In genomic region chr2:131590896-131591295, GRCh38 we compare ENCODE assay signal across 14 cellular contexts.
DNase-seq lines count a peak whose midpoint lies in the region; ATAC-seq and TF ChIP-seq lines count a peak whose summit lies in the region.
"Had no signal": no experiment of that assay in that cellular context is flagged by ENCODE, and none has a peak within 500 bp of the region (broad histone marks: within the 10 kb centered on the region; RNA-seq: fewer than 3 reads in every experiment).

No MANE protein-coding gene starts in this region.

- H3K4me2 ChIP-seq in H9 (ENCODE audit: insufficient read depth, insufficient read length, low read length) (no peak overlapping the region), neural progenitor cell (no peak overlapping the region)
- H3K4me2 ChIP-seq: GM23338 had no signal

- H2BK5ac ChIP-seq in H9 (ENCODE audit: insufficient read length, low read length) = no peak overlapping the region

- no peaks in the 10 kb centered on the region for H3K79me1 ChIP-seq in H9 (ENCODE audit: insufficient read depth, low read depth, low read length, poor library complexity, severe bottlenecking)

- H3K23ac ChIP-seq in H9 (ENCODE audit: insufficient read length, low read depth, low read length) = no peak overlapping the region

- H3K36me3 Mint-ChIP-seq in H9 (ENCODE audit: insufficient read depth in 1 of 3, low read depth in 3 of 3) = no peaks in the 10 kb centered on the region
- no peaks in the 10 kb centered on the region for H3K36me3 Mint-ChIP-seq in neural progenitor cell
- H3K36me3 Mint-ChIP-seq: CD8-positive, alpha-beta T cell had no signal

- H3K4me1 ChIP-seq in H9 (ENCODE audit: insufficient read depth, low read length) (no peaks in the 10 kb centered on the region), neural progenitor cell (no peaks in the 10 kb centered on the region)
- H3K4me1 ChIP-seq: Caco-2 had no signal

- H3K27me3 Mint-ChIP-seq in H9 (ENCODE audit: low read depth) (peaks cover 4% of the 10 kb centered on the region), neural progenitor cell (ENCODE audit: insufficient read depth, low read depth) (no peaks in the 10 kb centered on the region)

- H3K79me2 ChIP-seq in H9 (ENCODE audit: insufficient read depth, low read length) = no peaks in the 10 kb centered on the region
- H3K79me2 ChIP-seq in neural progenitor cell (ENCODE audit: low read depth) = no peaks in the 10 kb centered on the region

- DNase-seq in H9 (no peak), SK-N-DZ (ENCODE audit: low spot score) (peak; percentile 39), neural progenitor cell (ENCODE audit: low spot score) (peak; percentile 7), glomerular visceral epithelial cell (ENCODE audit: extremely low spot score) (no peak), GM03348 (ENCODE audit: low spot score) (no peak)
- DNase-seq: C1 segment of cervical spinal cord; Caco-2; CD8-positive, alpha-beta T cell; DMS153; DND-41; GF-D8; HCEC 1CT had no signal

- H3K4ac ChIP-seq in H9 (ENCODE audit: low read depth, low read length) = no peak overlapping the region

- H2BK120ac ChIP-seq in H9 (ENCODE audit: low read depth, low read length, poor library complexity, severe bottlenecking) = no peak overlapping the region

- no peak overlapping the region for H3K27ac Mint-ChIP-seq in H9
- H3K27ac Mint-ChIP-seq in neural progenitor cell = no peak overlapping the region
- H3K27ac Mint-ChIP-seq: CD8-positive, alpha-beta T cell; GM23338 had no signal

- H2BK15ac ChIP-seq in H9 (ENCODE audit: low read depth, low read length) = no peak overlapping the region

- peak overlapping the region; percentile 49; the same call in 1 of the 2 replicates for H3K14ac ChIP-seq in H9 (ENCODE audit: insufficient read depth, low read length)

- no peaks in the 10 kb centered on the region for H3K27me3 ChIP-seq in H9 (ENCODE audit: insufficient read depth, low read length)
- H3K27me3 ChIP-seq in neural progenitor cell = no peaks in the 10 kb centered on the region

- ATAC-seq in GM21360 (IDR thresholded peaks at IDR 0.05; ENCODE audit: unreplicated experiment) = no peak
- ATAC-seq: CD8-positive, alpha-beta T cell; GM23338 had no signal

- H4K20me1 ChIP-seq in H9 (ENCODE audit: control insufficient read depth, insufficient read depth, insufficient read length) (no peaks in the 10 kb centered on the region), neural progenitor cell (ENCODE audit: low read depth) (no peaks in the 10 kb centered on the region)

- H3K23me2 ChIP-seq in H9 (ENCODE audit: insufficient read length, low read depth, low read length, poor library complexity, severe bottlenecking) = no peaks in the 10 kb centered on the region

- H2AK5ac ChIP-seq in H9 (ENCODE audit: insufficient read length, low read length) = no peak overlapping the region

- H3K9me3 Mint-ChIP-seq in H9 (peaks cover 0 to 1% of the 10 kb centered on the region in 2 experiments; a peak in 1 of 5 replicates), neural progenitor cell (no peaks in the 10 kb centered on the region)
- H3K9me3 Mint-ChIP-seq: CD8-positive, alpha-beta T cell; GM23338 had no signal

- H3K36me3 ChIP-seq in neural progenitor cell = no peaks in the 10 kb centered on the region

- H3K27ac ChIP-seq in H9 (ENCODE audit: insufficient read length, low read depth, low read length) (no peak overlapping the region), neural progenitor cell (no peak overlapping the region)

- H3K18ac ChIP-seq in H9 (ENCODE audit: insufficient read length, low read depth, low read length) = no peak overlapping the region

- no peak overlapping the region for H4K8ac ChIP-seq in H9 (replicated peaks; ENCODE audit: insufficient read length, low read depth, low read length)

- H3K9me3 ChIP-seq in H9 (ENCODE audit: control insufficient read depth, low read depth, low read length) = no peaks in the 10 kb centered on the region
- H3K9me3 ChIP-seq in neural progenitor cell (ENCODE audit: low read depth) = no peaks in the 10 kb centered on the region
- H3K9me3 ChIP-seq: Caco-2 had no signal

- H2AFZ ChIP-seq in H9 (ENCODE audit: low read length) (no peak overlapping the region), neural progenitor cell (replicated peaks) (no peak overlapping the region)
- H2AFZ ChIP-seq: GM23338 had no signal

- no CpG with 5 or more reads among the region's 39 CpGs for WGBS in H9 (ENCODE audit: extremely low coverage, insufficient read length, low lambda C conversion rate)

- no peaks in the 10 kb centered on the region for H3F3A ChIP-seq in neural progenitor cell (ENCODE audit: low read depth)

- H3K56ac ChIP-seq in H9 (ENCODE audit: insufficient read length, low read depth, low read length) = no peak overlapping the region

- no peak for TF ChIP-seq CTCF in H9 (conservative IDR thresholded peaks at IDR 0.05)
- TF ChIP-seq CTCF in neural progenitor cell (IDR thresholded peaks at IDR 0.05) = no peak

- H3K9ac ChIP-seq in H9 (ENCODE audit: extremely low read depth, insufficient read length, low read length) (no peak overlapping the region), neural progenitor cell (no peak overlapping the region)

- H4K5ac ChIP-seq in H9 (ENCODE audit: insufficient read length, low read depth, low read length) = no peak overlapping the region

- H3K4me1 Mint-ChIP-seq in H9 (no peaks in the 10 kb centered on the region), neural progenitor cell (peaks cover 11% of the 10 kb centered on the region)
- H3K4me1 Mint-ChIP-seq: GM23338 had no signal

- no peak overlapping the region for H3K4me3 ChIP-seq in neural progenitor cell
- H3K4me3 ChIP-seq: GM23338 had no signal

- no peak overlapping the region for H2BK12ac ChIP-seq in H9 (ENCODE audit: insufficient read length, low read depth, low read length)

- no peak overlapping the region for H4K91ac ChIP-seq in H9 (ENCODE audit: insufficient read length, low read depth, low read length)

- H3T11ph ChIP-seq in H9 (ENCODE audit: low read length) = no peak overlapping the region

- no peak overlapping the region for H2BK20ac ChIP-seq in H9 (ENCODE audit: low read depth, low read length, poor library complexity, severe bottlenecking)

- H3K4me3 Mint-ChIP-seq in H9 = no peak overlapping the region
- H3K4me3 Mint-ChIP-seq in neural progenitor cell = no peak overlapping the region
- H3K4me3 Mint-ChIP-seq: CD8-positive, alpha-beta T cell; GM23338 had no signal

Comparison
In these comparisons a context has a peak if more than half of its experiments do, and no peak if none do; other contexts are left out.
1. DNase-seq: peak in SK-N-DZ (single experiment) and neural progenitor cell (single experiment); none in H9 (single experiment), glomerular visceral epithelial cell (single experiment) and GM03348 (single experiment).